ENCODE assay signal across 18 cellular contexts in genomic region chr17:57397402-57397801, GRCh38.
DNase-seq lines count a peak whose midpoint lies in the region; ATAC-seq and TF ChIP-seq lines count a peak whose summit lies in the region.
"Had no signal": no experiment of that assay in that cellular context is flagged by ENCODE, and none has a peak within 500 bp of the region (broad histone marks: within the 10 kb centered on the region; RNA-seq: fewer than 3 reads in every experiment).

No MANE protein-coding gene starts in this region.

- H3K79me2 ChIP-seq in Karpas-422 (ENCODE audit: low read length): peaks cover 98% of the 10 kb centered on the region

- H3K9me3 ChIP-seq in Karpas-422 (ENCODE audit: low read length): no peaks in the 10 kb centered on the region

- no peak overlapping the region for H3K9ac ChIP-seq in Karpas-422 (ENCODE audit: low read length)
- H3K9ac ChIP-seq: KMS-11 had no signal

- H3K27ac ChIP-seq in Karpas-422 (ENCODE audit: low read length) (peak overlapping the region; percentile 66), dorsolateral prefrontal cortex (peak overlapping the region in 34 of 59 donors; percentile 3 to 73 (median 44))
- H3K27ac ChIP-seq: A549, KMS-11, SJCRH30 had no signal

- H3K36me3 ChIP-seq in Karpas-422 (ENCODE audit: insufficient read depth, low read length): peaks cover 10% of the 10 kb centered on the region

- no peaks in the 10 kb centered on the region for H3K9me2 ChIP-seq in Karpas-422 (replicated peaks; ENCODE audit: insufficient read depth, low read length)

- intact Hi-C loops in dorsolateral prefrontal cortex (cut with DNase I): no loop called here

- DNase-seq in Karpas-422 (no peak), dorsolateral prefrontal cortex (peak in 2 of 10 donors; percentile 41 to 44), left kidney (ENCODE audit: low read depth, low spot score) (peak; percentile 58), pons (ENCODE audit: low spot score) (peak; percentile 35), NCI-H2196 (lab: John Stamatoyannopoulos, UW; ENCODE audit: unreplicated experiment) (no peak), ureter (ENCODE audit: low spot score) (no peak), omental fat pad (ENCODE audit: low spot score) (no peak)
- DNase-seq: BE2C, H7, IMR-90, MV-4-11, NCI-H1105 treated with DMSO at 0.1 percent for 48 hours, NCI-H526, OCI-M1, SJCRH30 had no signal

- peaks cover 81% of the 10 kb centered on the region for H3K4me1 ChIP-seq in Karpas-422 (ENCODE audit: low read length)
- H3K4me1 ChIP-seq: BE2C had no signal

- no peaks in the 10 kb centered on the region for H4K20me1 ChIP-seq in Karpas-422 (ENCODE audit: insufficient read depth, low read depth, low read length)

- H3K4me2 ChIP-seq in Karpas-422 (ENCODE audit: low read depth, low read length, poor library complexity, severe bottlenecking): no peak overlapping the region
- H3K4me2 ChIP-seq: A549, KMS-11 had no signal

- H2AFZ ChIP-seq in Karpas-422 (ENCODE audit: low read length): no peak overlapping the region

- H3K4me3 ChIP-seq in Karpas-422 (ENCODE audit: low read length): no peak overlapping the region
- H3K4me3 ChIP-seq in dorsolateral prefrontal cortex: no peak overlapping the region
- H3K4me3 ChIP-seq: A549, SJCRH30 had no signal

- ATAC-seq in HG02610 (IDR thresholded peaks at IDR 0.05; ENCODE audit: unreplicated experiment): no peak
- no peak for ATAC-seq in omental fat pad (ENCODE audit: low FRiP score)
- ATAC-seq: A549 had no signal

- TF ChIP-seq CTCF in dorsolateral prefrontal cortex (IDR thresholded peaks at IDR 0.05 in 54 of 56, conservative IDR thresholded peaks at IDR 0.05 in 2 of 56; ENCODE audit: low read depth in 1 of 56, partially characterized antibody in 56 of 56): no peak
- no peak for TF ChIP-seq CTCF in omental fat pad (IDR thresholded peaks at IDR 0.05)

- H3K27me3 ChIP-seq in Karpas-422 (ENCODE audit: low read length): no peaks in the 10 kb centered on the region
- no peaks in the 10 kb centered on the region for H3K27me3 ChIP-seq in dorsolateral prefrontal cortex
- H3K27me3 ChIP-seq: BE2C, SJCRH30 had no signal

Comparison
In these comparisons a context has a peak if more than half of its experiments do, and no peak if none do; other contexts are left out.
1. DNase-seq: peak in left kidney (single experiment) and pons (single experiment); none in Karpas-422 (single experiment), NCI-H2196 (single experiment), ureter (single experiment) and omental fat pad (single experiment).